13 cellular contexts compared by ENCODE assay signal in the genomic region with DNA sequence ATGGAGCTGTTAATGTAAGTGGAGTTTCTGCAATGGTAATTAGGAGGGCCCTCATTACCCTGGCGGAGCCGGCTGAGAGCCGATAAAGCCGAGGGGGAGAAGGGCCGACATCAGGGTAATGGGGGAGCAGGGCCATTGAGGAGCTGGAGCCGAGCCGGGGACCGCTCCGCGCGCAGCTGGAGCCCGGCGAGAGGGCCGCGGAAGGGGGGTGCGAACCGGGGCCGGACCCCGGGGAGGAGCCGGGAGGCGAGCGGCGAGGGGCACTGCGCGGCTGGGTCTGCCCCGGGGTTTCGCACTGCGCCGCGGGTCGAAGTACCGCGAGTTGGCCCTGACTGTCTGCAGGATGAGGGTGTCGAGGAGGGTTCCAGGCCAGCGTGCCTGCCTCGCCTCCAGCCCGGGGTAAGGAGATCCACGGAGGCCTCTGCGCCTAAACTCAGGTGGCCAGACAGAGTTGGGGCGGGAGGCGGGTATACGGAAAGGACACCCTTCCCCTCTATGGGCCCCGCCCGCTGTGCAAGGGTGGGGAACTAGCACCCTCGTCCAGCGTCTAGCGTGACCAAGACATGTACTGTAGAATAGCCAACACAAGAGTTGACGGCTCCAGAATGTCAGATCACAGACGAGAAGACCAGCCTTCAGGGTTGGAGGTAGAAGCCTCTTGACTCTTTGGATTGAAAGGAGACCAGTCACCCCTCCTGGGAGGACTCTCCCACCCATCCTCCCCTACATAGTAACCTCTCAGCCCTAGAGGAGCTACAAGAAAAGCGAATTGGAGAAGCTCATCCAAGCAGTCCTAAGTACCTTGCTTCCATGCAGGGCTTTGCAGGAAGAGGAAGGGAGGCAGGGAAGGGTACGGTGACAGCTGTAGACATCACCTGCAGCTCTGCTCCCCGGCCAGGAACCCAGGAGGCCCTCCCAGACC. TPM values are rescaled to one million over a fixed set of nuclear protein-coding genes. Genes with fewer than 3 reads are reported as not detected.
DNase-seq lines count a peak whose midpoint lies in the region; ATAC-seq lines count a peak whose summit lies in the region.
"Had no signal": no experiment of that assay in that cellular context is flagged by ENCODE, and none has a peak within 500 bp of the region (broad histone marks: within the 10 kb centered on the region; RNA-seq: fewer than 3 reads in every experiment).

No MANE protein-coding gene starts in this region.

- H3K9ac ChIP-seq in iPS-20b (ENCODE audit: low read depth, low read length) (no peak overlapping the region; the same call in 1 of the 2 replicates), skeletal muscle satellite cell (ENCODE audit: low read depth, low read length) (no peak overlapping the region)

- POLR2A ChIA-PET in activated CD4-positive, alpha-beta T cell treated with anti-CD3 and anti-CD28 coated beads for 36 hours (lab: Charles Lee), result no interaction called here

- H3K9me3 ChIP-seq in iPS-20b (ENCODE audit: insufficient read depth, low read depth, low read length) (no peaks in the 10 kb centered on the region; the same call in 1 of the 2 replicates), skeletal muscle satellite cell (replicated peaks; ENCODE audit: low read length) (no peaks in the 10 kb centered on the region)

- peak overlapping the region; percentile 67 for H3K4me3 ChIP-seq in iPS-20b (ENCODE audit: low read length)
- H3K4me3 ChIP-seq in skeletal muscle satellite cell (ENCODE audit: low read length), result no peak overlapping the region

- peak overlapping the region; percentile 29 for H3K4me2 ChIP-seq in skeletal muscle satellite cell (ENCODE audit: low read length)

- H3K9me3 Mint-ChIP-seq in activated CD4-positive, alpha-beta T cell treated with anti-CD3 and anti-CD28 coated beads for 36 hours (ENCODE audit: low read depth), result no peaks in the 10 kb centered on the region
- H3K9me3 Mint-ChIP-seq: T-helper 1 cell treated with Interleukin-12 subunit alpha and Interleukin-12 subunit beta and Interleukin-4 antibody, amounts not matched to agents 30 μg/mL and 1 μg/mL, for 36 hours had no signal

- H3K36me3 Mint-ChIP-seq in activated CD4-positive, alpha-beta T cell treated with anti-CD3 and anti-CD28 coated beads for 36 hours (ENCODE audit: low read depth), result no peaks in the 10 kb centered on the region

- H3K4me3 Mint-ChIP-seq in activated CD4-positive, alpha-beta T cell treated with anti-CD3 and anti-CD28 coated beads for 36 hours, result no peak overlapping the region
- H3K4me3 Mint-ChIP-seq: T-helper 1 cell treated with Interleukin-12 subunit alpha and Interleukin-12 subunit beta and Interleukin-4 antibody, amounts not matched to agents 30 μg/mL and 1 μg/mL, for 36 hours had no signal

- DNase-seq in activated CD4-positive, alpha-beta T cell treated with anti-CD3 and anti-CD28 coated beads for 36 hours, result peak; percentile 16
- DNase-seq in activated CD4-positive, alpha-beta T cell treated with anti-CD3 and anti-CD28 coated beads for 4 hours, result no peak
- DNase-seq in NCI-H82 (lab: John Stamatoyannopoulos, UW), result peak; percentile 83
- no peak for DNase-seq in NCI-H2107 (lab: John Stamatoyannopoulos, UW)
- DNase-seq in substantia nigra (lab: John Stamatoyannopoulos, UW), result no peak
- no peak for DNase-seq in NOMO-1 (lab: John Stamatoyannopoulos, UW; ENCODE audit: unreplicated experiment in 2 of 2)
- DNase-seq: aorta, DND-41 had no signal

- H3K36me3 ChIP-seq in iPS-20b (ENCODE audit: insufficient read depth, low read depth, low read length), result no peaks in the 10 kb centered on the region
- H3K36me3 ChIP-seq in skeletal muscle satellite cell (ENCODE audit: insufficient read depth, low read length), result no peaks in the 10 kb centered on the region

- CTCF ChIA-PET in activated CD4-positive, alpha-beta T cell treated with anti-CD3 and anti-CD28 coated beads for 36 hours (lab: Charles Lee), result interaction anchor here (0.7 to 1.3 kb wide), 5 partner anchors 8 to 962 kb away, joined by 3 to 4 read pairs (median 3); no protein-coding TSS in a partner anchor

- intact Hi-C loops in activated CD4-positive, alpha-beta T cell treated with anti-CD3 and anti-CD28 coated beads for 36 hours (cut with DNase I, micrococcal nuclease), result no loop called here

- H3K27me3 Mint-ChIP-seq in activated CD4-positive, alpha-beta T cell treated with anti-CD3 and anti-CD28 coated beads for 36 hours, result peaks cover 60% of the 10 kb centered on the region

- peak; percentile 42 for ATAC-seq in activated CD4-positive, alpha-beta T cell treated with anti-CD3 and anti-CD28 coated beads for 36 hours

- no peak overlapping the region for H3K27ac ChIP-seq in iPS-20b (ENCODE audit: low read length)
- H3K27ac ChIP-seq in substantia nigra (ENCODE audit: low read depth, low read length, poor library complexity, severe bottlenecking), result no peak overlapping the region
- H3K27ac ChIP-seq: HL-60 had no signal

- no peak overlapping the region for H3K27ac Mint-ChIP-seq in activated CD4-positive, alpha-beta T cell treated with anti-CD3 and anti-CD28 coated beads for 36 hours
- H3K27ac Mint-ChIP-seq: T-helper 1 cell treated with Interleukin-12 subunit alpha and Interleukin-12 subunit beta and Interleukin-4 antibody, amounts not matched to agents 30 μg/mL and 1 μg/mL, for 36 hours had no signal

- H3K4me1 ChIP-seq in iPS-20b (ENCODE audit: insufficient read depth, low read length), result peaks cover 32% of the 10 kb centered on the region
- no peaks in the 10 kb centered on the region for H3K4me1 ChIP-seq in skeletal muscle satellite cell (ENCODE audit: control insufficient read depth, insufficient read depth, low read length)

- peaks cover 83% of the 10 kb centered on the region for H3K27me3 ChIP-seq in iPS-20b (ENCODE audit: insufficient read depth, low read length)
- peaks cover 62% of the 10 kb centered on the region for H3K27me3 ChIP-seq in skeletal muscle satellite cell (ENCODE audit: control insufficient read depth, insufficient read depth, low read length)

- H3K4me1 Mint-ChIP-seq in activated CD4-positive, alpha-beta T cell treated with anti-CD3 and anti-CD28 coated beads for 36 hours, result peaks cover 2% of the 10 kb centered on the region

RNA-seq across cellular contexts. Expression of a gene that starts 55.2 kb away (rescaled TPM):
- total RNA-seq in activated CD4-positive, alpha-beta T cell treated with anti-CD3 and anti-CD28 coated beads for 36 hours, result not detected
- not detected in 2 replicates for total RNA-seq in skeletal muscle satellite cell (2012; rRNA removed)
- total RNA-seq: A673, aorta had no signal

Comparison
In these comparisons a context has a peak if more than half of its experiments do, and no peak if none do; other contexts are left out.
1. DNase-seq: peak in activated CD4-positive, alpha-beta T cell treated with anti-CD3 and anti-CD28 coated beads for 36 hours (single experiment) and NCI-H82 (single experiment); none in activated CD4-positive, alpha-beta T cell treated with anti-CD3 and anti-CD28 coated beads for 4 hours (0 of 2), NCI-H2107 (single experiment), substantia nigra (0 of 49) and NOMO-1 (0 of 2).